In genomic region chr20:51759769-51760510, GRCh38 we compare ENCODE assay signal across 29 cellular contexts. TPM values are rescaled to one million over a fixed set of nuclear protein-coding genes. Genes with fewer than 3 reads are reported as not detected.
A peak's percentile ranks its signal among the peaks of the same experiment; 100 is the strongest.
DNase-seq lines count a peak whose midpoint lies in the region; ATAC-seq, FAIRE-seq and TF ChIP-seq lines count a peak whose summit lies in the region.
"Had no signal": no experiment of that assay in that cellular context is flagged by ENCODE, and none has a peak within 500 bp of the region (broad histone marks: within the 10 kb centered on the region; RNA-seq: fewer than 3 reads in every experiment).

No MANE protein-coding gene starts in this region.

- H3K9ac ChIP-seq in HCT116 (ENCODE audit: low read length) (peak overlapping the region; percentile 12; the same call in 1 of the 2 replicates), astrocyte (ENCODE audit: low read length) (no peak overlapping the region), neural progenitor cell (no peak overlapping the region)
- H3K9ac ChIP-seq: BLaER1 treated with 17β-estradiol and CSF1 and Interleukin-3, amounts not matched to agents 10 nM and 100 nM had no signal

- H3K36me3 Mint-ChIP-seq in astrocyte (ENCODE audit: low read depth, unreplicated experiment) (peaks cover 3% of the 10 kb centered on the region), neural progenitor cell (peaks cover 8% of the 10 kb centered on the region)
- H3K36me3 Mint-ChIP-seq: activated naive CD8-positive, alpha-beta T cell; naive B cell had no signal

- intact Hi-C loops in HCT116 (cut with micrococcal nuclease), result no loop called here

- H3F3A ChIP-seq in neural progenitor cell (ENCODE audit: low read depth), result peaks cover 12% of the 10 kb centered on the region

- H3K9me3 ChIP-seq in HCT116 (ENCODE audit: control insufficient read depth in 1 of 2, insufficient read depth in 1 of 2, low read depth in 1 of 2, low read length in 2 of 2) (no peaks in the 10 kb centered on the region), astrocyte (ENCODE audit: insufficient read depth, low read depth, low read length) (no peaks in the 10 kb centered on the region), neural progenitor cell (ENCODE audit: low read depth) (no peaks in the 10 kb centered on the region)
- H3K9me3 ChIP-seq: colonic mucosa, prostate gland, SJSA1, transverse colon had no signal

- H3K9me3 Mint-ChIP-seq in astrocyte (ENCODE audit: unreplicated experiment), result peaks cover 4% of the 10 kb centered on the region
- peaks cover 4% of the 10 kb centered on the region for H3K9me3 Mint-ChIP-seq in neural progenitor cell
- H3K9me3 Mint-ChIP-seq: activated CD4-positive, alpha-beta T cell treated with anti-CD3 and anti-CD28 coated beads, Interleukin-2, amount 10 ng/mL, durations not matched to agents 24 days and 14 days; effector memory CD8-positive, alpha-beta T cell had no signal

- H3K27ac ChIP-seq in HCT116 (ENCODE audit: low read depth, low read length), result 0 out of 2 replicates have a peak overlapping the region, but pooled peaks have one; percentile 19
- no peak overlapping the region for H3K27ac ChIP-seq in astrocyte (ENCODE audit: low read depth, low read length)
- H3K27ac ChIP-seq in neural progenitor cell, result no peak overlapping the region
- H3K27ac ChIP-seq: left ventricle myocardium inferior, RWPE1 had no signal

- RAD21 ChIA-PET in HCT116 (lab: Charles Lee; ENCODE audit: low non-redundant PET in 1 of 2, low total read pairs in 2 of 2, uncharacterized antibody in 2 of 2, unreplicated experiment in 2 of 2), result no interaction called here

- H3K9me2 ChIP-seq in HCT116 (ENCODE audit: insufficient read depth), result no peaks in the 10 kb centered on the region

- FAIRE-seq in astrocyte (lab: Jason Lieb, UNC), result no peak
- FAIRE-seq: keratinocyte had no signal

- H3K4me1 ChIP-seq in HCT116 (ENCODE audit: control insufficient read depth in 1 of 2, insufficient read depth in 2 of 2, low read length in 2 of 2) (peaks cover 36 to 65% of the 10 kb centered on the region in 2 experiments), astrocyte (ENCODE audit: insufficient read depth, low read length) (peaks cover 6% of the 10 kb centered on the region), neural progenitor cell (peaks cover 5% of the 10 kb centered on the region)
- H3K4me1 ChIP-seq: colonic mucosa had no signal

- H3K27me3 ChIP-seq in HCT116 (ENCODE audit: insufficient read depth, low read length) (no peaks in the 10 kb centered on the region), astrocyte (ENCODE audit: insufficient read depth, low read length) (no peaks in the 10 kb centered on the region), neural progenitor cell (no peaks in the 10 kb centered on the region)
- H3K27me3 ChIP-seq: BLaER1 treated with 17β-estradiol and CSF1 and Interleukin-3, amounts not matched to agents 10 nM and 100 nM; colonic mucosa; SJSA1; transverse colon had no signal

- H3K4me2 ChIP-seq in HCT116 (ENCODE audit: low read length) (peak overlapping the region; percentile 38), astrocyte (ENCODE audit: low read length) (no peak overlapping the region), neural progenitor cell (no peak overlapping the region)

- H3K36me3 ChIP-seq in HCT116 (ENCODE audit: control insufficient read depth in 1 of 2, insufficient read depth in 2 of 2, low read length in 2 of 2), result no peaks in the 10 kb centered on the region
- H3K36me3 ChIP-seq in astrocyte (ENCODE audit: insufficient read depth, low read length), result no peaks in the 10 kb centered on the region
- no peaks in the 10 kb centered on the region for H3K36me3 ChIP-seq in neural progenitor cell
- H3K36me3 ChIP-seq: BLaER1 treated with 17β-estradiol and CSF1 and Interleukin-3, amounts not matched to agents 10 nM and 100 nM; colonic mucosa; left ventricle myocardium inferior; prostate gland; SJSA1; transverse colon had no signal

- CTCF ChIA-PET in HCT116 (lab: Charles Lee), result interaction anchor here (0.7 kb wide), 1 partner anchor 277 kb away, joined by 5 read pairs; no protein-coding TSS in a partner anchor

- TF ChIP-seq CTCF in HCT116 (IDR thresholded peaks at IDR 0.05 in 2 of 3, conservative IDR thresholded peaks at IDR 0.05 in 1 of 3; ENCODE audit: borderline replicate concordance in 1 of 3, insufficient read depth in 1 of 3, low read depth in 2 of 3, low read length in 2 of 3) (no peak), astrocyte (IDR thresholded peaks at IDR 0.05; ENCODE audit: insufficient read depth, low read depth, low read length) (no peak), neural progenitor cell (IDR thresholded peaks at IDR 0.05) (no peak)

- peak; percentile 64 for DNase-seq in AG20443 (ENCODE audit: low spot score)
- DNase-seq in HCT116 (ENCODE audit: low read depth, low spot score), result no peak
- peak; percentile 71 for DNase-seq in astrocyte (ENCODE audit: low read depth)
- no peak for DNase-seq in neural progenitor cell (ENCODE audit: low spot score)
- no peak for DNase-seq in foreskin melanocyte
- no peak for DNase-seq in activated gamma-delta T cell treated with Interleukin-2 at 50 U/mL for 16 hours
- DNase-seq: activated CD4-positive, alpha-beta T cell treated with anti-CD3 and anti-CD28 coated beads, Interleukin-2, amount 10 ng/mL, durations not matched to agents 24 days and 14 days; activated CD8-positive, alpha-beta memory T cell treated with anti-CD3 and anti-CD28 coated beads for 24 hours; activated T-cell treated with anti-CD3 and anti-CD28 coated beads for 4 hours; colonic mucosa; DMS53; effector memory CD8-positive, alpha-beta T cell; left ventricle myocardium inferior; naive B cell; NCI-H146; NCI-H345; NCI-H774; stimulated activated CD4-positive, alpha-beta T cell treated with anti-CD3 and anti-CD28 coated beads, Interleukin-4, amount 100 ng/mL, for 24 hours; T1000; transverse colon had no signal

- POLR2A ChIA-PET in HCT116 (lab: Charles Lee), result interaction anchor here (2.7 kb wide), 1 partner anchor 10 kb away, joined by 15 read pairs; no protein-coding TSS in a partner anchor

- H3K4me3 ChIP-seq in HCT116 (replicated peaks in 1 of 2; ENCODE audit: low read depth in 1 of 2, low read length in 2 of 2) (no peak overlapping the region), astrocyte (ENCODE audit: insufficient read depth, low read depth, low read length) (no peak overlapping the region), neural progenitor cell (no peak overlapping the region)
- H3K4me3 ChIP-seq: BLaER1 treated with 17β-estradiol and CSF1 and Interleukin-3, amounts not matched to agents 10 nM and 100 nM; colonic mucosa; left ventricle myocardium inferior; prostate gland; SJSA1; transverse colon had no signal

- H2AFZ ChIP-seq in HCT116 (ENCODE audit: low read depth, low read length, poor library complexity, severe bottlenecking) (no peak overlapping the region), astrocyte (ENCODE audit: low read depth, low read length) (no peak overlapping the region), neural progenitor cell (replicated peaks) (no peak overlapping the region)

- H4K20me1 ChIP-seq in HCT116 (ENCODE audit: insufficient read depth), result no peaks in the 10 kb centered on the region
- H4K20me1 ChIP-seq in astrocyte (ENCODE audit: insufficient read depth, low read length), result no peaks in the 10 kb centered on the region
- no peaks in the 10 kb centered on the region for H4K20me1 ChIP-seq in neural progenitor cell (ENCODE audit: low read depth)
- H4K20me1 ChIP-seq: BLaER1 treated with 17β-estradiol and CSF1 and Interleukin-3, amounts not matched to agents 10 nM and 100 nM had no signal

- peaks cover 13% of the 10 kb centered on the region for H3K4me1 Mint-ChIP-seq in astrocyte (ENCODE audit: low read depth, unreplicated experiment)
- H3K4me1 Mint-ChIP-seq in neural progenitor cell, result peaks cover 13% of the 10 kb centered on the region
- H3K4me1 Mint-ChIP-seq: activated CD4-positive, alpha-beta T cell treated with anti-CD3 and anti-CD28 coated beads, Interleukin-2, amount 10 ng/mL, durations not matched to agents 24 days and 14 days; naive B cell had no signal

- no TSS peak for BruUV-seq in HCT116 (replicated peaks; lab: Mats Ljungman, UMichigan)

- H3K4me3 Mint-ChIP-seq in astrocyte (ENCODE audit: unreplicated experiment) (peak overlapping the region; percentile 11), neural progenitor cell (no peak overlapping the region)
- H3K4me3 Mint-ChIP-seq: activated CD4-positive, alpha-beta T cell treated with anti-CD3 and anti-CD28 coated beads, Interleukin-2, amount 10 ng/mL, durations not matched to agents 24 days and 14 days; activated naive CD8-positive, alpha-beta T cell; effector memory CD8-positive, alpha-beta T cell; naive B cell had no signal

- no peak overlapping the region for H3K27ac Mint-ChIP-seq in astrocyte (ENCODE audit: unreplicated experiment)
- H3K27ac Mint-ChIP-seq in neural progenitor cell, result peak overlapping the region; percentile 42
- H3K27ac Mint-ChIP-seq: activated CD4-positive, alpha-beta T cell treated with anti-CD3 and anti-CD28 coated beads, Interleukin-2, amount 10 ng/mL, durations not matched to agents 24 days and 14 days; activated naive CD8-positive, alpha-beta T cell; effector memory CD8-positive, alpha-beta T cell had no signal

- ATAC-seq in HCT116 (peak; percentile 39; the same call in 1 of the 2 replicates), GM18505 (IDR thresholded peaks at IDR 0.05; ENCODE audit: unreplicated experiment) (no peak), GM21360 (IDR thresholded peaks at IDR 0.05; ENCODE audit: unreplicated experiment) (no peak)
- ATAC-seq: effector memory CD8-positive, alpha-beta T cell had no signal

- TF ChIP-seq POLR2A in HCT116 (IDR thresholded peaks at IDR 0.05; ENCODE audit: borderline replicate concordance, extremely low read depth, insufficient read depth, insufficient read length) (no peak), GM18505 (IDR thresholded peaks at IDR 0.05; ENCODE audit: borderline replicate concordance, extremely low read depth, insufficient read depth, insufficient read length) (no peak)

- no peak for TF ChIP-seq RAD21 in HCT116 (IDR thresholded peaks at IDR 0.05; ENCODE audit: low read depth)

- H3K27me3 Mint-ChIP-seq in astrocyte (ENCODE audit: low read depth, unreplicated experiment) (no peaks in the 10 kb centered on the region), neural progenitor cell (ENCODE audit: insufficient read depth, low read depth) (peaks cover 2% of the 10 kb centered on the region)

- H3K79me2 ChIP-seq in HCT116 (ENCODE audit: insufficient read depth, low read length) (no peaks in the 10 kb centered on the region), astrocyte (ENCODE audit: insufficient read depth, low read length) (peaks cover 62% of the 10 kb centered on the region), neural progenitor cell (ENCODE audit: low read depth) (peaks cover 40% of the 10 kb centered on the region)

TF ChIP-seq in HCT116, 20 proteins besides CTCF, POLR2A, EP300 and RAD21 (continues in another document):
- no peak for TF ChIP-seq YY1 (IDR thresholded peaks at IDR 0.05; ENCODE audit: extremely low read depth, insufficient replicate concordance, low read depth, low read length)
- TF ChIP-seq CEBPB (IDR thresholded peaks at IDR 0.05; ENCODE audit: low read depth), result no peak

RNA-seq across cellular contexts. Expression of gene ATP9A, which starts 8.2 kb away (rescaled TPM):
- total RNA-seq in HCT116 (2021; ENCODE audit: unreplicated experiment) (16.8 TPM), astrocyte (12.9 and 13.5 TPM in 2 replicates), neural progenitor cell (ENCODE audit: low replicate concordance) (17.6 and 18.2 TPM in 2 replicates)
- 13.6 and 15.4 TPM in 2 replicates for polyA plus RNA-seq in HCT116 (2012)

RNA-seq across cellular contexts. Expression of gene SALL4, which starts 42.4 kb away (rescaled TPM):
- total RNA-seq in HCT116 (2021; ENCODE audit: unreplicated experiment) (1.9 TPM), astrocyte (15.0 and 21.7 TPM in 2 replicates), neural progenitor cell (ENCODE audit: low replicate concordance) (219 and 274 TPM in 2 replicates)
- polyA plus RNA-seq in HCT116 (2012), result 0.98 and 1.3 TPM in 2 replicates
- total RNA-seq: H4 had no signal

Comparison
In these comparisons a context has a peak if more than half of its experiments do, and no peak if none do; other contexts are left out.
1. DNase-seq: peak in AG20443 (single experiment) and astrocyte (single experiment); none in HCT116 (single experiment), neural progenitor cell (single experiment), foreskin melanocyte (single experiment) and activated gamma-delta T cell treated with Interleukin-2 at 50 U/mL for 16 hours (single experiment).